ENCODE assay signal across 9 cellular contexts in genomic region chr9:17116400-17116837, GRCh38. TPM values are rescaled to one million over a fixed set of nuclear protein-coding genes. Genes with fewer than 3 reads are reported as not detected.
DNase-seq lines count a peak whose midpoint lies in the region; ATAC-seq and TF ChIP-seq lines count a peak whose summit lies in the region.
"Had no signal": no experiment of that assay in that cellular context is flagged by ENCODE, and none has a peak within 500 bp of the region (broad histone marks: within the 10 kb centered on the region; RNA-seq: fewer than 3 reads in every experiment).

No MANE protein-coding gene starts in this region.

- no peak overlapping the region for H2AK5ac ChIP-seq in IMR-90 (ENCODE audit: low read depth, low read length)

- no peak overlapping the region for H4K91ac ChIP-seq in IMR-90 (ENCODE audit: insufficient read depth, low read depth, low read length)

- H3K4me3 ChIP-seq in IMR-90 (ENCODE audit: insufficient read depth, low read depth, low read length) (no peak overlapping the region), Peyer's patch (no peak overlapping the region), fibroblast of lung (replicated peaks in 1 of 4; ENCODE audit: control extremely low read depth in 1 of 4, insufficient read depth in 1 of 4, low read depth in 3 of 4, low read length in 4 of 4) (no peak overlapping the region)

- H3K79me2 ChIP-seq in fibroblast of lung (ENCODE audit: control insufficient read depth, insufficient read depth, low read length) = no peaks in the 10 kb centered on the region

- no CpG with 5 or more reads among the region's 4 CpGs for whole genome bisulfite sequencing in IMR-90 (ENCODE audit: extremely low coverage in 2 of 2, insufficient read length in 1 of 2), 2 experiments

- H3K4ac ChIP-seq in IMR-90 (ENCODE audit: low read depth, low read length) = no peak overlapping the region

- peak; percentile 77 for ATAC-seq in IMR-90 (ENCODE audit: low read depth)
- ATAC-seq in sciatic nerve = peak; percentile 68
- ATAC-seq in GM21423 (IDR thresholded peaks at IDR 0.05; ENCODE audit: unreplicated experiment) = no peak

- intact Hi-C loops in IMR-90 (cut with micrococcal nuclease) (loop anchor here (1.0 to 10.0 kb wide), 4 partner anchors 134 to 347 kb away; partner anchors contain the start of gene BNC2), sciatic nerve (cut with DNase I) (no loop called here)

- no peak overlapping the region for H3K14ac ChIP-seq in IMR-90 (replicated peaks; ENCODE audit: low read depth, low read length)

- H4K8ac ChIP-seq in IMR-90 (ENCODE audit: low read depth in 2 of 2, low read length in 2 of 2) = peak overlapping the region in 1 of 2 experiments; percentile 51; a peak in 2 of 4 replicates

- TF ChIP-seq POLR2A in IMR-90 (IDR thresholded peaks at IDR 0.05; ENCODE audit: low read depth, low read length) (no peak), Peyer's patch (IDR thresholded peaks at IDR 0.05) (no peak)

- H3K27ac ChIP-seq in IMR-90 (ENCODE audit: insufficient read depth, low read length) = no peak overlapping the region
- H3K27ac ChIP-seq in Peyer's patch = no peak overlapping the region
- no peak overlapping the region for H3K27ac ChIP-seq in fibroblast of lung (ENCODE audit: insufficient read depth, low read length)
- H3K27ac ChIP-seq: epithelial cell of prostate had no signal

- H3K79me1 ChIP-seq in IMR-90 (ENCODE audit: low read depth in 1 of 2, low read length in 2 of 2) = no peaks in the 10 kb centered on the region

- DNase-seq in COLO829 (ENCODE audit: low spot score) = peak; percentile 33
- DNase-seq in IMR-90 = peak; percentile 54
- DNase-seq in Peyer's patch = no peak
- DNase-seq in fibroblast of lung (ENCODE audit: low read depth in 2 of 2) = peak; percentile 33 to 68
- no peak for DNase-seq in sciatic nerve (ENCODE audit: low spot score)
- no peak for DNase-seq in GDM1 (lab: John Stamatoyannopoulos, UW)
- DNase-seq in activated CD8-positive, alpha-beta memory T cell treated with anti-CD3 and anti-CD28 coated beads, Interleukin-2, amount 50 U/mL, for 4 hours = no peak

- no peak overlapping the region for H3K18ac ChIP-seq in IMR-90 (ENCODE audit: low read depth, low read length)

- H3K27me3 ChIP-seq in IMR-90 (ENCODE audit: control insufficient read depth, insufficient read depth, low read length) (no peaks in the 10 kb centered on the region), Peyer's patch (no peaks in the 10 kb centered on the region), fibroblast of lung (ENCODE audit: control insufficient read depth, insufficient read depth, low read length) (no peaks in the 10 kb centered on the region)

- no peak overlapping the region for H3K9ac ChIP-seq in IMR-90 (ENCODE audit: low read depth, low read length)
- H3K9ac ChIP-seq in fibroblast of lung (ENCODE audit: insufficient read depth, low read length) = no peak overlapping the region

- H4K5ac ChIP-seq in IMR-90 (ENCODE audit: low read depth, low read length) = no peak overlapping the region

- in situ Hi-C loops in IMR-90 (cut with MboI; ENCODE audit: low sequenced_read_pairs) = loop anchor here (25.0 kb wide), 1 partner anchor 346 kb away; no protein-coding TSS in a partner anchor

- H2AFZ ChIP-seq in IMR-90 (replicated peaks; ENCODE audit: low read length, poor library complexity) (no peak overlapping the region), fibroblast of lung (ENCODE audit: low read length) (peak overlapping the region; percentile 71)

- no peak overlapping the region for H2AK9ac ChIP-seq in IMR-90 (replicated peaks; ENCODE audit: low read depth, low read length, poor library complexity)

- no TSS peak for BruUV-seq in IMR-90 (replicated peaks; lab: Mats Ljungman, UMichigan)

- no peak overlapping the region for H2BK120ac ChIP-seq in IMR-90 (ENCODE audit: low read depth, low read length)

- TF ChIP-seq RAD21 in IMR-90 (IDR thresholded peaks at IDR 0.05; ENCODE audit: low read length) = peak; percentile 39

- H3K36me3 ChIP-seq in IMR-90 (ENCODE audit: control insufficient read depth, insufficient read depth, low read length) (no peaks in the 10 kb centered on the region), Peyer's patch (no peaks in the 10 kb centered on the region), fibroblast of lung (ENCODE audit: control insufficient read depth, insufficient read depth, low read length) (no peaks in the 10 kb centered on the region)

- no peak overlapping the region for H2BK20ac ChIP-seq in IMR-90 (ENCODE audit: low read depth, low read length)

- H3K9me3 ChIP-seq in IMR-90 (ENCODE audit: control insufficient read depth, insufficient read depth, low read length) (no peaks in the 10 kb centered on the region), Peyer's patch (no peaks in the 10 kb centered on the region), fibroblast of lung (ENCODE audit: control insufficient read depth, insufficient read depth, low read depth, low read length) (no peaks in the 10 kb centered on the region)

- no peaks in the 10 kb centered on the region for H3K9me1 ChIP-seq in IMR-90 (ENCODE audit: insufficient read depth, low read length)

- no peak overlapping the region for H2BK5ac ChIP-seq in IMR-90 (ENCODE audit: low read depth, low read length, poor library complexity, severe bottlenecking)

- H3K4me1 ChIP-seq in IMR-90 (ENCODE audit: control insufficient read depth, insufficient read depth, low read length) (no peaks in the 10 kb centered on the region), Peyer's patch (peaks cover 0 to 3% (median 0%) of the 10 kb centered on the region in 4 donors), fibroblast of lung (ENCODE audit: control insufficient read depth, extremely low read depth, insufficient read depth, low read length) (no peaks in the 10 kb centered on the region)

- CTCF ChIA-PET in IMR-90 (lab: Yijun Ruan, JAX) = interaction anchor here (0.7 to 1.1 kb wide), 8 partner anchors 8 to 343 kb away, joined by 3 to 6 read pairs (median 3); no protein-coding TSS in a partner anchor

- H2BK15ac ChIP-seq in IMR-90 (ENCODE audit: low read depth, low read length) = no peak overlapping the region

- H3K56ac ChIP-seq in IMR-90 (ENCODE audit: extremely low read depth, insufficient read depth, low read length) = no peak overlapping the region

- dilution Hi-C loops in IMR-90 (cut with HindIII; ENCODE audit: low sequenced_read_pairs, unreplicated experiment) = no loop called here

- H3K4me2 ChIP-seq in IMR-90 (ENCODE audit: low read depth, low read length) (no peak overlapping the region), fibroblast of lung (ENCODE audit: extremely low read depth, insufficient read depth, low read length) (no peak overlapping the region)

- TF ChIP-seq CTCF in IMR-90 (conservative IDR thresholded peaks at IDR 0.05; ENCODE audit: low read depth, low read length) = peak; percentile 50
- TF ChIP-seq CTCF in Peyer's patch (IDR thresholded peaks at IDR 0.05) = peak in 5 of 6 experiments; percentile 25 to 61 (median 53)
- peak; percentile 14 to 45 for TF ChIP-seq CTCF in fibroblast of lung (conservative IDR thresholded peaks at IDR 0.05 in 1 of 2, IDR thresholded peaks at IDR 0.05 in 1 of 2; ENCODE audit: low read depth in 1 of 2, low read length in 2 of 2)

- H4K20me1 ChIP-seq in IMR-90 (ENCODE audit: insufficient read depth, low read length) (no peaks in the 10 kb centered on the region), fibroblast of lung (ENCODE audit: control insufficient read depth, extremely low read depth, insufficient read depth, low read length) (no peaks in the 10 kb centered on the region)

- H3K23ac ChIP-seq in IMR-90 (ENCODE audit: low read depth, low read length) = no peak overlapping the region

- POLR2A ChIA-PET in IMR-90 (lab: Charles Lee; ENCODE audit: unreplicated experiment) = no interaction called here

TF ChIP-seq in IMR-90, 13 proteins besides CTCF, POLR2A, EP300 and RAD21:
- TF ChIP-seq SMC3 (IDR thresholded peaks at IDR 0.05; ENCODE audit: low read depth, low read length) (peak; percentile 56; the same call in 1 of the 2 replicates), MAZ (IDR thresholded peaks at IDR 0.05; ENCODE audit: borderline replicate concordance, low read depth, low read length) (no peak)
TF ChIP-seq in IMR-90: peak in this region for 1.

RNA-seq across cellular contexts. Expression of gene CNTLN, which starts 18.4 kb away (rescaled TPM):
- 5.9 and 10.6 TPM in 2 replicates for total RNA-seq in IMR-90 (2012; rRNA removed)
- polyA plus RNA-seq in IMR-90 (2012; rRNA removed) = 2.9 and 3.8 TPM in 2 replicates
- polyA plus RNA-seq in IMR-90 (2012; cell fraction: cytosol; rRNA removed) = 0.73 and 1.1 TPM in 2 replicates
- 1.4 and 4.3 TPM in 2 replicates for polyA plus RNA-seq in IMR-90 (2012; cell fraction: nucleus; rRNA removed; ENCODE audit: low replicate concordance)
- 10 to 100 TPM in 2 of 4 donors, 1 to 10 TPM in 2; 3.9 to 39.6 (median 7.4) TPM for total RNA-seq in Peyer's patch
- 13.0 and 16.7 TPM in 2 replicates for total RNA-seq in fibroblast of lung
- polyA plus RNA-seq in fibroblast of lung = 8.5 and 9.1 TPM in 2 replicates
- 6.2 and 6.9 TPM in 2 replicates for polyA plus RNA-seq in fibroblast of lung (2012)
- polyA minus RNA-seq in fibroblast of lung (ENCODE audit: low replicate concordance) = 0.24 and 0.96 TPM in 2 replicates
- total RNA-seq in sciatic nerve = 22.4 TPM

Comparison
In these comparisons a context has a peak if more than half of its experiments do, and no peak if none do; other contexts are left out.
1. DNase-seq: peak in COLO829 (single experiment), IMR-90 (single experiment) and fibroblast of lung (2 of 2); none in Peyer's patch (0 of 3), sciatic nerve (single experiment), GDM1 (single experiment) and activated CD8-positive, alpha-beta memory T cell treated with anti-CD3 and anti-CD28 coated beads, Interleukin-2, amount 50 U/mL, for 4 hours (single experiment).
2. Peak in every context shown above with its lines, with median percentiles within 50 percentile points of each other: CTCF ChIP-seq.